ENCODE assay signal across 15 cellular contexts in the genomic region with DNA sequence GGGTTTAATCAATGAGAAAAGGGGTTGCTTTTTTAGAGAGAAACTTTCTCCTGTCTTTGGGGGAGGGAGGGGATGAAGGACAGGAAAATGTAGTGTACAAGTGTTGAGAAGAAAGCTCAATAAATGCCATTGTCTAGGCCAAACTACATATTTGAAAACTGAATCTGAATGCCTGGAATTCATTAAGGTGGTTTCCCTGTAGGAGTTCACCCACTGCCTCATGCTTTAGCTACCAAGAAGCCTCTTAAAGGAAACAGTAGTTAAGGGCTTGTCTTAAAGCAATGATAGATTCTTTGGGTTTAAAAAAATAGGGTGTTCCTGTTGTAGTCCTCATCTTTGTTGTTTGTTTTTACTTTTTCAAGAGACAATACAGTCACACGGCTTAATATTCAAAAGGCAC. TPM values are rescaled to one million over a fixed set of nuclear protein-coding genes. Genes with fewer than 3 reads are reported as not detected.
A peak's percentile ranks its signal among the peaks of the same experiment; 100 is the strongest.
DNase-seq lines count a peak whose midpoint lies in the region; ATAC-seq, FAIRE-seq and TF ChIP-seq lines count a peak whose summit lies in the region.
"Had no signal": no experiment of that assay in that cellular context is flagged by ENCODE, and none has a peak within 500 bp of the region (broad histone marks: within the 10 kb centered on the region; RNA-seq: fewer than 3 reads in every experiment).

No MANE protein-coding gene starts in this region.

- intact Hi-C loops in gastrocnemius medialis (cut with DNase I; ENCODE audit: low total_unique reads): no loop called here

- peaks cover 41% of the 10 kb centered on the region for H3K4me1 ChIP-seq in adipocyte (ENCODE audit: control insufficient read depth, insufficient read depth, low read length)
- H3K4me1 ChIP-seq in gastrocnemius medialis: peaks cover 56 to 60% of the 10 kb centered on the region in 2 donors

- H3K36me3 ChIP-seq in adipocyte (ENCODE audit: control insufficient read depth, insufficient read depth, low read length, severe bottlenecking) (no peaks in the 10 kb centered on the region), gastrocnemius medialis (no peaks in the 10 kb centered on the region)
- H3K36me3 ChIP-seq: SJCRH30 had no signal

- H3K9me3 ChIP-seq in adipocyte (ENCODE audit: control insufficient read depth, low read length) (no peaks in the 10 kb centered on the region), gastrocnemius medialis (no peaks in the 10 kb centered on the region)
- H3K9me3 ChIP-seq: SJCRH30 had no signal

- DNase-seq in adipocyte (ENCODE audit: low read depth) (peak; percentile 60), kidney glomerular epithelial cell (lab: John Stamatoyannopoulos, UW) (peak; percentile 45), gastrocnemius medialis (no peak), T-helper 9 cell (no peak), NCI-H1930 (lab: John Stamatoyannopoulos, UW) (no peak), HuH-7 (ENCODE audit: low spot score) (no peak)
- DNase-seq: activated CD4-positive, alpha-beta memory T cell treated with anti-CD3 and anti-CD28 coated beads for 36 hours; anterior cingulate cortex; DMS79 treated with DMSO at 0.1 percent for 48 hours; NCI-H1105; NCI-H345; nucleus accumbens; SJCRH30 had no signal

- peak; percentile 81 for FAIRE-seq in G401.6 (lab: Jason Lieb, UNC)

- H3K9ac ChIP-seq in adipocyte (ENCODE audit: low read length): no peak overlapping the region

- ATAC-seq in gastrocnemius medialis: no peak
- ATAC-seq in esophagus mucosa: no peak

- no peak overlapping the region for H3K4me3 ChIP-seq in adipocyte (ENCODE audit: low read length)
- H3K4me3 ChIP-seq in gastrocnemius medialis: no peak overlapping the region
- H3K4me3 ChIP-seq: SJCRH30 had no signal

- H3K27me3 ChIP-seq in adipocyte (replicated peaks; ENCODE audit: control insufficient read depth, insufficient read depth, low read length) (no peaks in the 10 kb centered on the region), gastrocnemius medialis (no peaks in the 10 kb centered on the region)
- H3K27me3 ChIP-seq: SJCRH30 had no signal

- in situ Hi-C loops in gastrocnemius medialis (cut with MboI; ENCODE audit: low sequenced_read_pairs in 4 of 4): no loop called here

- no peak for TF ChIP-seq POLR2A in gastrocnemius medialis (IDR thresholded peaks at IDR 0.05)

- TF ChIP-seq CTCF in gastrocnemius medialis (IDR thresholded peaks at IDR 0.05 in 4 of 5, conservative IDR thresholded peaks at IDR 0.05 in 1 of 5): no peak

- H3K27ac ChIP-seq in gastrocnemius medialis: peak overlapping the region in 3 of 4 donors; percentile 22 to 92 (median 92)
- H3K27ac ChIP-seq: SJCRH30 had no signal

RNA-seq across cellular contexts. Expression of gene FNIP2, which starts 45.8 kb away (rescaled TPM):
- total RNA-seq in gastrocnemius medialis (10 to 100 TPM in 3 of 4 donors, 1 to 10 TPM in 1; 9.9 to 32.8 (median 22.2) TPM), esophagus mucosa (10.2 TPM)

Comparison
In these comparisons a context has a peak if more than half of its experiments do, and no peak if none do; other contexts are left out.
1. DNase-seq: peak in adipocyte (single experiment) and kidney glomerular epithelial cell (single experiment); none in gastrocnemius medialis (0 of 2), T-helper 9 cell (single experiment), NCI-H1930 (0 of 2) and HuH-7 (single experiment).